Comparison of ENCODE assay signal across 18 cellular contexts in genomic region chr19:47100290-47100689, GRCh38. TPM values are rescaled to one million over a fixed set of nuclear protein-coding genes. Genes with fewer than 3 reads are reported as not detected.
DNase-seq lines count a peak whose midpoint lies in the region; ATAC-seq and TF ChIP-seq lines count a peak whose summit lies in the region.
"Had no signal": no experiment of that assay in that cellular context is flagged by ENCODE, and none has a peak within 500 bp of the region (broad histone marks: within the 10 kb centered on the region; RNA-seq: fewer than 3 reads in every experiment).

No MANE protein-coding gene starts in this region.

- no peaks in the 10 kb centered on the region for H3K27me3 Mint-ChIP-seq in Caco-2 (ENCODE audit: insufficient read depth, unreplicated experiment)
- no peaks in the 10 kb centered on the region for H3K27me3 Mint-ChIP-seq in activated T-helper 1 cell treated with anti-CD3 and anti-CD28 coated beads, Interleukin-12 subunit alpha, Interleukin-12 subunit beta, Interleukin-2, Interleukin-4 antibody, amounts not matched to agents 30 ng/mL and 10 ng/mL and 1 ng/mL, durations not matched to agents 14 hours and 24 hours and 36 hours (ENCODE audit: insufficient read depth)
- no peaks in the 10 kb centered on the region for H3K27me3 Mint-ChIP-seq in naive thymus-derived CD4-positive, alpha-beta T cell
- H3K27me3 Mint-ChIP-seq: activated naive CD4-positive, alpha-beta T cell treated with anti-CD3 and anti-CD28 coated beads, Interleukin-2, amount 10 ng/mL, durations not matched to agents 7 days and 5 days had no signal

- no TSS peak for BruUV-seq in Caco-2 (replicated peaks; lab: Mats Ljungman, UMichigan)

- H3K27ac ChIP-seq in naive thymus-derived CD4-positive, alpha-beta T cell (ENCODE audit: low read depth, low read length), result no peak overlapping the region

- no peaks in the 10 kb centered on the region; the same call in 1 of the 2 replicates for H3K36me3 ChIP-seq in Caco-2 (ENCODE audit: control insufficient read depth, insufficient read depth, low read length)
- H3K36me3 ChIP-seq in naive thymus-derived CD4-positive, alpha-beta T cell (ENCODE audit: control insufficient read depth in 2 of 3, insufficient read depth in 3 of 3, low read length in 3 of 3), result peaks cover 0 to 13% (median 0%) of the 10 kb centered on the region in 3 experiments

- POLR2A ChIA-PET in Caco-2 (lab: Charles Lee), result interaction anchor here (2.4 kb wide), 1 partner anchor 13 kb away, joined by 18 read pairs; the partner anchor contains the start of gene ZC3H4
- POLR2A ChIA-PET in naive thymus-derived CD4-positive, alpha-beta T cell (lab: Charles Lee), result interaction anchor here (10.2 kb wide), 1 partner anchor 11 kb away, joined by 184 read pairs; the partner anchor contains the start of gene ZC3H4

- ATAC-seq in naive thymus-derived CD4-positive, alpha-beta T cell, result no peak
- ATAC-seq in HG03520 (IDR thresholded peaks at IDR 0.05; ENCODE audit: unreplicated experiment), result no peak
- ATAC-seq in HG03378 (IDR thresholded peaks at IDR 0.05; ENCODE audit: unreplicated experiment), result no peak
- ATAC-seq: heart right ventricle had no signal

- no peak overlapping the region for H3K4me3 Mint-ChIP-seq in Caco-2 (ENCODE audit: unreplicated experiment)
- H3K4me3 Mint-ChIP-seq in activated T-helper 1 cell treated with anti-CD3 and anti-CD28 coated beads, Interleukin-12 subunit alpha, Interleukin-12 subunit beta, Interleukin-2, Interleukin-4 antibody, amounts not matched to agents 30 ng/mL and 10 ng/mL and 1 ng/mL, durations not matched to agents 14 hours and 24 hours and 36 hours, result no peak overlapping the region
- no peak overlapping the region for H3K4me3 Mint-ChIP-seq in naive thymus-derived CD4-positive, alpha-beta T cell
- H3K4me3 Mint-ChIP-seq: activated naive CD4-positive, alpha-beta T cell treated with anti-CD3 and anti-CD28 coated beads, Interleukin-2, amount 10 ng/mL, durations not matched to agents 7 days and 5 days; T-helper 2 cell treated with Interferon-gamma antibody and Interleukin-4, amounts not matched to agents 5 μg/mL and 100 μg/mL, for 36 hours had no signal

- H3K36me3 Mint-ChIP-seq in Caco-2 (ENCODE audit: insufficient read depth, unreplicated experiment), result peaks cover 44% of the 10 kb centered on the region
- peaks cover 27% of the 10 kb centered on the region for H3K36me3 Mint-ChIP-seq in activated T-helper 1 cell treated with anti-CD3 and anti-CD28 coated beads, Interleukin-12 subunit alpha, Interleukin-12 subunit beta, Interleukin-2, Interleukin-4 antibody, amounts not matched to agents 30 ng/mL and 10 ng/mL and 1 ng/mL, durations not matched to agents 14 hours and 24 hours and 36 hours (ENCODE audit: low read depth)
- H3K36me3 Mint-ChIP-seq in naive thymus-derived CD4-positive, alpha-beta T cell, result peaks cover 0 to 28% (median 5%) of the 10 kb centered on the region in 5 donors

- H3K4me1 Mint-ChIP-seq in Caco-2 (ENCODE audit: low read depth, unreplicated experiment), result peaks cover 47% of the 10 kb centered on the region
- H3K4me1 Mint-ChIP-seq in activated T-helper 1 cell treated with anti-CD3 and anti-CD28 coated beads, Interleukin-12 subunit alpha, Interleukin-12 subunit beta, Interleukin-2, Interleukin-4 antibody, amounts not matched to agents 30 ng/mL and 10 ng/mL and 1 ng/mL, durations not matched to agents 14 hours and 24 hours and 36 hours (ENCODE audit: low read depth), result peaks cover 48% of the 10 kb centered on the region
- peaks cover 24 to 75% (median 60%) of the 10 kb centered on the region in 7 donors for H3K4me1 Mint-ChIP-seq in naive thymus-derived CD4-positive, alpha-beta T cell

- intact Hi-C loops in Caco-2 (cut with micrococcal nuclease; ENCODE audit: unreplicated experiment), result no loop called here
- intact Hi-C loops in activated T-helper 1 cell treated with anti-CD3 and anti-CD28 coated beads, Interleukin-12 subunit alpha, Interleukin-12 subunit beta, Interleukin-2, Interleukin-4 antibody, amounts not matched to agents 30 ng/mL and 10 ng/mL and 1 ng/mL, durations not matched to agents 14 hours and 24 hours and 36 hours (cut with micrococcal nuclease), result no loop called here
- intact Hi-C loops in naive thymus-derived CD4-positive, alpha-beta T cell (cut with micrococcal nuclease), result no loop called here

- peaks cover 52% of the 10 kb centered on the region for H3K4me1 ChIP-seq in Caco-2
- H3K4me1 ChIP-seq in naive thymus-derived CD4-positive, alpha-beta T cell (ENCODE audit: control insufficient read depth in 2 of 2, insufficient read depth in 2 of 2, low read length in 2 of 2), result peaks cover 6 to 13% of the 10 kb centered on the region in 2 donors

- in situ Hi-C loops in G401 (cut with HindIII; ENCODE audit: low sequenced_read_pairs), result loop anchor here (10.0 kb wide), 1 partner anchor 75 kb away; no protein-coding TSS in a partner anchor

- no peaks in the 10 kb centered on the region for H3K9me3 ChIP-seq in Caco-2
- H3K9me3 ChIP-seq in naive thymus-derived CD4-positive, alpha-beta T cell (ENCODE audit: control insufficient read depth in 2 of 3, low read length in 3 of 3), result no peaks in the 10 kb centered on the region
- H3K9me3 ChIP-seq: heart right ventricle had no signal

- no peaks in the 10 kb centered on the region for H3K9me3 Mint-ChIP-seq in Caco-2 (ENCODE audit: unreplicated experiment)
- no peaks in the 10 kb centered on the region for H3K9me3 Mint-ChIP-seq in activated T-helper 1 cell treated with anti-CD3 and anti-CD28 coated beads, Interleukin-12 subunit alpha, Interleukin-12 subunit beta, Interleukin-2, Interleukin-4 antibody, amounts not matched to agents 30 ng/mL and 10 ng/mL and 1 ng/mL, durations not matched to agents 14 hours and 24 hours and 36 hours
- H3K9me3 Mint-ChIP-seq in naive thymus-derived CD4-positive, alpha-beta T cell, result no peaks in the 10 kb centered on the region
- H3K9me3 Mint-ChIP-seq: activated naive CD4-positive, alpha-beta T cell treated with anti-CD3 and anti-CD28 coated beads, Interleukin-2, amount 10 ng/mL, durations not matched to agents 7 days and 5 days; T-helper 2 cell treated with Interferon-gamma antibody and Interleukin-4, amounts not matched to agents 5 μg/mL and 100 μg/mL, for 36 hours had no signal

- DNase-seq in NCI-H2196 (lab: John Stamatoyannopoulos, UW; ENCODE audit: unreplicated experiment) (peak; percentile 31), NCI-H2196 treated with DMSO at 0.1 percent for 48 hours (lab: John Stamatoyannopoulos, UW; ENCODE audit: unreplicated experiment) (no peak), Caco-2 (peak in 1 of 2 experiments; percentile 49), G401 (ENCODE audit: low spot score) (no peak)
- no peak for DNase-seq in activated T-helper 1 cell treated with anti-CD3 and anti-CD28 coated beads, Interleukin-12 subunit alpha, Interleukin-12 subunit beta, Interleukin-2, Interleukin-4 antibody, amounts not matched to agents 30 ng/mL and 10 ng/mL and 1 ng/mL, durations not matched to agents 14 hours and 24 hours and 36 hours (ENCODE audit: low spot score)
- DNase-seq in naive thymus-derived CD4-positive, alpha-beta T cell, result no peak
- DNase-seq: activated CD8-positive, alpha-beta memory T cell treated with anti-CD3 and anti-CD28 coated beads for 24 hours; activated naive CD4-positive, alpha-beta T cell treated with anti-CD3 and anti-CD28 coated beads, Interleukin-2, amount 10 ng/mL, durations not matched to agents 7 days and 5 days; GF-D8; heart right ventricle; NCI-H446; occipital lobe; SHP77; stimulated activated CD4-positive, alpha-beta T cell treated with anti-CD3 and anti-CD28 coated beads, Interleukin-4, amount 100 ng/mL, for 24 hours; trophoblast cell had no signal

- peak overlapping the region; percentile 73 for H3K27ac Mint-ChIP-seq in Caco-2 (ENCODE audit: unreplicated experiment)
- H3K27ac Mint-ChIP-seq in activated T-helper 1 cell treated with anti-CD3 and anti-CD28 coated beads, Interleukin-12 subunit alpha, Interleukin-12 subunit beta, Interleukin-2, Interleukin-4 antibody, amounts not matched to agents 30 ng/mL and 10 ng/mL and 1 ng/mL, durations not matched to agents 14 hours and 24 hours and 36 hours, result peak overlapping the region; percentile 61
- peak overlapping the region in 6 of 9 donors; percentile 4 to 77 (median 51) for H3K27ac Mint-ChIP-seq in naive thymus-derived CD4-positive, alpha-beta T cell
- H3K27ac Mint-ChIP-seq: activated naive CD4-positive, alpha-beta T cell treated with anti-CD3 and anti-CD28 coated beads, Interleukin-2, amount 10 ng/mL, durations not matched to agents 7 days and 5 days had no signal

- TF ChIP-seq CTCF in Caco-2 (IDR thresholded peaks at IDR 0.05; ENCODE audit: insufficient read depth in 1 of 2, low read depth in 1 of 2, low read length in 1 of 2, severe bottlenecking in 1 of 2, unreplicated experiment in 1 of 2), result no peak

- no peak overlapping the region for H3K4me3 ChIP-seq in Caco-2 (ENCODE audit: low read depth, low read length)
- no peak overlapping the region for H3K4me3 ChIP-seq in naive thymus-derived CD4-positive, alpha-beta T cell (ENCODE audit: low read length)
- H3K4me3 ChIP-seq: heart right ventricle had no signal

- CTCF ChIA-PET in Caco-2 (lab: Charles Lee), result interaction anchor here (0.6 kb wide), 1 partner anchor 114 kb away, joined by 3 read pairs; no protein-coding TSS in a partner anchor
- CTCF ChIA-PET in naive thymus-derived CD4-positive, alpha-beta T cell (lab: Charles Lee), result interaction anchor here (1.0 kb wide), 1 partner anchor 21 kb away, joined by 3 read pairs; no protein-coding TSS in a partner anchor

- H3K27me3 ChIP-seq in Caco-2 (replicated peaks; ENCODE audit: control insufficient read depth, insufficient read depth, low read length), result no peaks in the 10 kb centered on the region
- no peaks in the 10 kb centered on the region for H3K27me3 ChIP-seq in naive thymus-derived CD4-positive, alpha-beta T cell (ENCODE audit: control insufficient read depth in 2 of 2, insufficient read depth in 2 of 2, low read length in 2 of 2)
- H3K27me3 ChIP-seq: heart right ventricle had no signal

RNA-seq across cellular contexts. Expression of gene ZC3H4, which starts 13.3 kb away (rescaled TPM):
- total RNA-seq in Caco-2 (2022), result 70.3 and 77.7 TPM in 2 replicates
- total RNA-seq in activated T-helper 1 cell treated with anti-CD3 and anti-CD28 coated beads, Interleukin-12 subunit alpha, Interleukin-12 subunit beta, Interleukin-2, Interleukin-4 antibody, amounts not matched to agents 30 ng/mL and 10 ng/mL and 1 ng/mL, durations not matched to agents 14 hours and 24 hours and 36 hours, result 111 and 114 TPM in 2 replicates
- total RNA-seq in naive thymus-derived CD4-positive, alpha-beta T cell, result 100 to 1,000 TPM in 1 of 5 experiments, 10 to 100 TPM in 4; 53.6 to 123 (median 73.0) TPM
- 1 to 10 TPM; 2.0 to 2.3 TPM for polyA plus RNA-seq in naive thymus-derived CD4-positive, alpha-beta T cell
- 12.4 and 16.8 TPM in 2 replicates for total RNA-seq in G401 (2014; rRNA removed; shearing (Covaris generic))

RNA-seq across cellular contexts. Expression of gene SAE1, which starts 30.3 kb away (rescaled TPM):
- 238 and 251 TPM in 2 replicates for total RNA-seq in Caco-2 (2022)
- 141 and 142 TPM in 2 replicates for total RNA-seq in activated T-helper 1 cell treated with anti-CD3 and anti-CD28 coated beads, Interleukin-12 subunit alpha, Interleukin-12 subunit beta, Interleukin-2, Interleukin-4 antibody, amounts not matched to agents 30 ng/mL and 10 ng/mL and 1 ng/mL, durations not matched to agents 14 hours and 24 hours and 36 hours
- total RNA-seq in naive thymus-derived CD4-positive, alpha-beta T cell, result 100 to 1,000 TPM in 1 of 5 experiments, 10 to 100 TPM in 4; 34.3 to 115 (median 46.4) TPM
- 100 to 1,000 TPM; 145 to 181 TPM for polyA plus RNA-seq in naive thymus-derived CD4-positive, alpha-beta T cell
- 603 and 649 TPM in 2 replicates for total RNA-seq in G401 (2014; rRNA removed; shearing (Covaris generic))

RNA-seq across cellular contexts. Expression of gene TMEM160, which starts 51.9 kb away (rescaled TPM):
- 86.5 and 91.7 TPM in 2 replicates for total RNA-seq in Caco-2 (2022)
- total RNA-seq in activated T-helper 1 cell treated with anti-CD3 and anti-CD28 coated beads, Interleukin-12 subunit alpha, Interleukin-12 subunit beta, Interleukin-2, Interleukin-4 antibody, amounts not matched to agents 30 ng/mL and 10 ng/mL and 1 ng/mL, durations not matched to agents 14 hours and 24 hours and 36 hours, result 51.0 and 52.1 TPM in 2 replicates
- 10 to 100 TPM; 23.1 to 46.3 (median 26.0) TPM for total RNA-seq in naive thymus-derived CD4-positive, alpha-beta T cell
- polyA plus RNA-seq in naive thymus-derived CD4-positive, alpha-beta T cell, result 100 to 1,000 TPM; 131 TPM
- 170 and 258 TPM in 2 replicates for total RNA-seq in G401 (2014; rRNA removed; shearing (Covaris generic))
